8 cellular contexts compared by ENCODE assay signal in genomic region chr17:80262291-80262690, GRCh38. TPM values are rescaled to one million over a fixed set of nuclear protein-coding genes. Genes with fewer than 3 reads are reported as not detected.
A peak's percentile ranks its signal among the peaks of the same experiment; 100 is the strongest.
DNase-seq lines count a peak whose midpoint lies in the region; ATAC-seq and TF ChIP-seq lines count a peak whose summit lies in the region.

No MANE protein-coding gene starts in this region.

- H3K27ac Mint-ChIP-seq in T-helper 17 cell: peak overlapping the region; percentile 98

- H3K36me3 ChIP-seq in smooth muscle cell (ENCODE audit: low read depth): no peaks in the 10 kb centered on the region

- H3K4me1 ChIP-seq in foreskin keratinocyte: peaks cover 10% of the 10 kb centered on the region
- peaks cover 9% of the 10 kb centered on the region for H3K4me1 ChIP-seq in smooth muscle cell (ENCODE audit: low read depth)

- H3K9ac ChIP-seq in smooth muscle cell (ENCODE audit: low read depth): no peak overlapping the region

- peak; percentile 27 for DNase-seq in DMS 273 (lab: John Stamatoyannopoulos, UW; ENCODE audit: unreplicated experiment)
- no peak for DNase-seq in DMS 273 treated with DMSO at 0.1 percent for 48 hours (lab: John Stamatoyannopoulos, UW)
- DNase-seq in T-helper 17 cell: no peak
- DNase-seq in foreskin keratinocyte: no peak
- DNase-seq in smooth muscle cell (lab: John Stamatoyannopoulos, UW; ENCODE audit: unreplicated experiment): no peak
- DNase-seq in NCI-H1694 (lab: John Stamatoyannopoulos, UW): no peak
- DNase-seq in HT-29 (ENCODE audit: low spot score): no peak
- DNase-seq in SIG-M5 (lab: John Stamatoyannopoulos, UW): no peak

- H3K4me2 ChIP-seq in smooth muscle cell: peak overlapping the region; percentile 93

- H3K4me3 ChIP-seq in smooth muscle cell: peak overlapping the region; percentile 84

- ATAC-seq in T-helper 17 cell (no peak), foreskin keratinocyte (no peak)

- H3K27me3 ChIP-seq in foreskin keratinocyte (no peaks in the 10 kb centered on the region), smooth muscle cell (ENCODE audit: low read depth) (no peaks in the 10 kb centered on the region)

- H3K9me3 ChIP-seq in T-helper 17 cell (ENCODE audit: control insufficient read depth, low read length, poor library complexity, severe bottlenecking) (no peaks in the 10 kb centered on the region), smooth muscle cell (replicated peaks; ENCODE audit: low read depth) (no peaks in the 10 kb centered on the region)

- no peak overlapping the region for H2AFZ ChIP-seq in smooth muscle cell (ENCODE audit: low read depth)

- peaks cover 55% of the 10 kb centered on the region for H3K4me1 Mint-ChIP-seq in T-helper 17 cell

- peaks cover 5% of the 10 kb centered on the region for H3K36me3 Mint-ChIP-seq in T-helper 17 cell (ENCODE audit: low read depth)

- H4K20me1 ChIP-seq in smooth muscle cell (ENCODE audit: low read depth): peaks cover 36% of the 10 kb centered on the region

- TF ChIP-seq CTCF in foreskin keratinocyte (conservative IDR thresholded peaks at IDR 0.05) (no peak), smooth muscle cell (IDR thresholded peaks at IDR 0.05; ENCODE audit: borderline replicate concordance, insufficient read depth, poor library complexity, severe bottlenecking) (no peak)

- H3K4me3 Mint-ChIP-seq in T-helper 17 cell: peak overlapping the region; percentile 99

- H3F3A ChIP-seq in smooth muscle cell (ENCODE audit: low read depth): peaks cover 12% of the 10 kb centered on the region

- no peaks in the 10 kb centered on the region for H3K79me2 ChIP-seq in smooth muscle cell (ENCODE audit: low read depth)

- 32% methylated on average over 3 of the region's 3 CpGs for WGBS in smooth muscle cell (ENCODE audit: low lambda C conversion rate)

- H3K27ac ChIP-seq in foreskin keratinocyte: peak overlapping the region; percentile 97
- no peak overlapping the region for H3K27ac ChIP-seq in smooth muscle cell (ENCODE audit: low read depth)

- H3K27me3 Mint-ChIP-seq in T-helper 17 cell: no peaks in the 10 kb centered on the region

RNA-seq across cellular contexts. Expression of gene RNF213, which starts 1.6 kb away (rescaled TPM):
- total RNA-seq in T-helper 17 cell (100 to 1,000 TPM; 528 to 571 TPM), foreskin keratinocyte (51.1 and 60.1 TPM in 2 replicates), smooth muscle cell (41.9 and 43.0 TPM in 2 replicates)
- polyA plus RNA-seq in foreskin keratinocyte (15.4 and 15.8 TPM in 2 replicates), smooth muscle cell (12.8 and 21.4 TPM in 2 replicates)
- 49.5 and 70.5 TPM in 2 replicates for total RNA-seq in HT-29 (2014; rRNA removed; shearing (Covaris generic))

RNA-seq across cellular contexts. Expression of gene SLC26A11, which starts 42.1 kb away (rescaled TPM):
- 10 to 100 TPM; 57.0 to 73.8 TPM for total RNA-seq in T-helper 17 cell
- 3.3 and 3.9 TPM in 2 replicates for total RNA-seq in foreskin keratinocyte
- 2.5 and 3.4 TPM in 2 replicates for polyA plus RNA-seq in foreskin keratinocyte
- total RNA-seq in smooth muscle cell: 8.2 and 13.7 TPM in 2 replicates
- polyA plus RNA-seq in smooth muscle cell: 10.2 and 12.2 TPM in 2 replicates
- 0.94 and 2.8 TPM in 2 replicates for total RNA-seq in HT-29 (2014; rRNA removed; shearing (Covaris generic))

RNA-seq across cellular contexts. Expression of gene SGSH, which starts 42.2 kb away (rescaled TPM):
- 100 to 1,000 TPM; 136 to 151 TPM for total RNA-seq in T-helper 17 cell
- total RNA-seq in foreskin keratinocyte: 10.3 and 11.8 TPM in 2 replicates
- polyA plus RNA-seq in foreskin keratinocyte: 12.4 and 13.0 TPM in 2 replicates
- total RNA-seq in smooth muscle cell: 5.8 and 8.5 TPM in 2 replicates
- polyA plus RNA-seq in smooth muscle cell: 26.7 and 29.2 TPM in 2 replicates
- 4.1 and 5.9 TPM in 2 replicates for total RNA-seq in HT-29 (2014; rRNA removed; shearing (Covaris generic))

Comparison
In these comparisons a context has a peak if more than half of its experiments do, and no peak if none do; other contexts are left out.
1. RNA of gene SGSH, which starts 42.2 kb away (total RNA-seq): 136 to 151 TPM in T-helper 17 cell; 10.3 to 11.8 TPM in foreskin keratinocyte, 4.1 to 5.9 TPM in HT-29 and 5.8 to 8.5 TPM in smooth muscle cell; every median in the first group is over 10 times any median in the second.